Comparison of ENCODE assay signal across 8 cellular contexts in the genomic region with DNA sequence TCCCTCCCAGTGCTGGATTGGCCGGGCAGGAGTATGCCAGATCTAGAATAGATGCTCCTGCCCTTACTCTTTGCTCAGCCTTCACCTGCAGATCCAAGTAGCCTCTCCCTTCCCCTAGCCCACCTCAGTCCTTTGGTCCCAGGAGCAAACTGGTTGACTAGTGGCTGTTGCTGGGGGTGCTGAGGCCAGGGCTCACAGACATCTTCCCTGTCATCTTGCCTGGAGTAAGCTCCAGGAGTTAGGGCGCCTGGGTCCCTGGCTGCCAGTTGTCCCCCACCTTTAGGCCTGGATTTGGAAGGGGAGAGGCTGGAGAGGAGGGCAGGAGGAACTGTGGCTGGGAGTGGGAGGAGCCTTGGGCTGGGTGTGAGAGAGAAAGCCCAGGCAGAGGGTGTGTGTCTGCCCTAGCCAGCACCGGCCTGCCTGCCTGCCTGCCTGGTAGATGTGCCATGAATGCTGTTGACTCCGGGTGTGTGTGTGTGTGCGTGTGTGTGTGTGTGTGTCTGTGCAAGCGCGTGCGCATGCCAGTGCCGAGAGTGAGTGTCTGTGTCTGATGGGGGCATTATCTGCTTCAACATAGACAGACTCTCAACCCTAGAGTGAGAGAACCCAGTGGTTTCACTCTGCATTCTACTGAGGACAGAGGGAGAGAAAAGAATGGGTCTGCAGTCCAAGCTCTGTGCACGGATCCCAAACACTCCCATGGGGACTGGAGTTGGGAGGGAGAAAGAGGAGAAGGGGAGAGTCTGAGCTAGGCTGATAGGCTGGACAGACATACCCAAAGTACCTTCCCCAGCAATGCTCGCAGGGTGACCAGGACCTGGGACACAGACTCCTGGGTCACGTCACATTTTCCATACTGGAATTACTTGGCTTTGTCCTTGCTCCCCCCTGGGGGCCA. TPM values are rescaled to one million over a fixed set of nuclear protein-coding genes. Genes with fewer than 3 reads are reported as not detected.
A peak's percentile ranks its signal among the peaks of the same experiment; 100 is the strongest.
DNase-seq lines count a peak whose midpoint lies in the region; ATAC-seq, FAIRE-seq and TF ChIP-seq lines count a peak whose summit lies in the region.

No MANE protein-coding gene starts in this region.

- H3K27ac Mint-ChIP-seq in activated T-cell treated with anti-CD3 and anti-CD28 coated beads, Interleukin-2, amount 50 U/mL, for 24 hours: peak overlapping the region; percentile 90
- peak overlapping the region; percentile 77 for H3K27ac Mint-ChIP-seq in stimulated activated naive CD8-positive, alpha-beta T cell treated with anti-CD3 and anti-CD28 coated beads, Interleukin-15, amount 100 ng/mL, for 72 hours

- H3K4me1 Mint-ChIP-seq in activated T-cell treated with anti-CD3 and anti-CD28 coated beads, Interleukin-2, amount 50 U/mL, for 24 hours (ENCODE audit: low read depth): peaks cover 82% of the 10 kb centered on the region
- H3K4me1 Mint-ChIP-seq in stimulated activated naive CD8-positive, alpha-beta T cell treated with anti-CD3 and anti-CD28 coated beads, Interleukin-15, amount 100 ng/mL, for 72 hours: peaks cover 86% of the 10 kb centered on the region

- in situ Hi-C loops in brain microvascular endothelial cell (cut with HindIII; ENCODE audit: low pct_ligation_motif_present, low sequenced_read_pairs): no loop called here

- H3K9me3 Mint-ChIP-seq in activated T-cell treated with anti-CD3 and anti-CD28 coated beads, Interleukin-2, amount 50 U/mL, for 24 hours: no peaks in the 10 kb centered on the region
- H3K9me3 Mint-ChIP-seq in stimulated activated naive CD8-positive, alpha-beta T cell treated with anti-CD3 and anti-CD28 coated beads, Interleukin-15, amount 100 ng/mL, for 72 hours: no peaks in the 10 kb centered on the region

- no peaks in the 10 kb centered on the region for H3K36me3 ChIP-seq in brain microvascular endothelial cell (replicated peaks)
- H3K36me3 ChIP-seq in kidney (ENCODE audit: control insufficient read depth in 1 of 2, insufficient read depth in 2 of 2, low read length in 2 of 2): no peaks in the 10 kb centered on the region

- H3K36me3 Mint-ChIP-seq in activated T-cell treated with anti-CD3 and anti-CD28 coated beads, Interleukin-2, amount 50 U/mL, for 24 hours (ENCODE audit: low read depth): no peaks in the 10 kb centered on the region

- peaks cover 7 to 24% of the 10 kb centered on the region in 2 donors for H3K4me1 ChIP-seq in kidney (ENCODE audit: control insufficient read depth in 1 of 2, insufficient read depth in 1 of 2, low read depth in 1 of 2, low read length in 2 of 2)

- peak overlapping the region in 1 of 2 donors; percentile 44 for H3K9ac ChIP-seq in kidney (ENCODE audit: low read length in 2 of 2)

- H3K4me3 ChIP-seq in brain microvascular endothelial cell (ENCODE audit: low read depth, low read length): peak overlapping the region; percentile 60
- H3K4me3 ChIP-seq in kidney (ENCODE audit: low read length in 2 of 2): peak overlapping the region; percentile 53 to 64

- H3K9me3 ChIP-seq in kidney (ENCODE audit: control insufficient read depth in 1 of 2, low read length in 2 of 2): no peaks in the 10 kb centered on the region

- FAIRE-seq in kidney (lab: Jason Lieb, UNC): no peak

- peak; percentile 51 for ATAC-seq in stimulated activated naive CD8-positive, alpha-beta T cell treated with anti-CD3 and anti-CD28 coated beads, Interleukin-15, amount 100 ng/mL, for 72 hours
- no peak for ATAC-seq in GM18502 (IDR thresholded peaks at IDR 0.05; ENCODE audit: poor library complexity, unreplicated experiment)

- peak overlapping the region; percentile 80 for H3K4me3 Mint-ChIP-seq in activated T-cell treated with anti-CD3 and anti-CD28 coated beads, Interleukin-2, amount 50 U/mL, for 24 hours
- H3K4me3 Mint-ChIP-seq in stimulated activated naive CD8-positive, alpha-beta T cell treated with anti-CD3 and anti-CD28 coated beads, Interleukin-15, amount 100 ng/mL, for 72 hours: peak overlapping the region; percentile 93

- H3K27me3 Mint-ChIP-seq in activated T-cell treated with anti-CD3 and anti-CD28 coated beads, Interleukin-2, amount 50 U/mL, for 24 hours: no peaks in the 10 kb centered on the region
- H3K27me3 Mint-ChIP-seq in stimulated activated naive CD8-positive, alpha-beta T cell treated with anti-CD3 and anti-CD28 coated beads, Interleukin-15, amount 100 ng/mL, for 72 hours: no peaks in the 10 kb centered on the region

- no peaks in the 10 kb centered on the region for H3K27me3 ChIP-seq in brain microvascular endothelial cell (replicated peaks)

- intact Hi-C loops in kidney (cut with DNase I): no loop called here

- H3K27ac ChIP-seq in brain microvascular endothelial cell: no peak overlapping the region
- H3K27ac ChIP-seq in kidney (ENCODE audit: low read depth in 2 of 2, low read length in 2 of 2): peak overlapping the region; percentile 64 to 69

- TF ChIP-seq CTCF in brain microvascular endothelial cell (IDR thresholded peaks at IDR 0.05; ENCODE audit: low read depth, low read length, missing control alignments): no peak
- TF ChIP-seq CTCF in kidney (IDR thresholded peaks at IDR 0.05; ENCODE audit: borderline replicate concordance, extremely low read depth, insufficient read depth): no peak

- no peak for DNase-seq in activated T-cell treated with anti-CD3 and anti-CD28 coated beads, Interleukin-2, amount 50 U/mL, for 24 hours
- DNase-seq in activated T-cell treated with anti-CD3 and anti-CD28 coated beads for 4 hours (no peak), OCI-M1 (lab: John Stamatoyannopoulos, UW) (peak; percentile 49), brain microvascular endothelial cell (no peak), kidney (peak; percentile 88), putamen (ENCODE audit: low spot score) (no peak)
- DNase-seq in stimulated activated naive CD8-positive, alpha-beta T cell treated with anti-CD3 and anti-CD28 coated beads, Interleukin-15, amount 100 ng/mL, for 72 hours: no peak

RNA-seq across cellular contexts. Expression of gene RARG, which starts 0.9 kb away (rescaled TPM):
- 34.1 TPM for total RNA-seq in kidney
- polyA plus RNA-seq in kidney (ENCODE audit: insufficient read depth, low read depth, low replicate concordance): 13.2 TPM

RNA-seq across cellular contexts. Expression of gene ITGB7, which starts 25.8 kb away (rescaled TPM):
- total RNA-seq in kidney: 14.5 TPM
- polyA plus RNA-seq in kidney (ENCODE audit: insufficient read depth, low read depth, low replicate concordance): 11.0 TPM

RNA-seq across cellular contexts. Expression of gene ESPL1, which starts 35.2 kb away (rescaled TPM):
- total RNA-seq in kidney: 1.5 TPM
- polyA plus RNA-seq in kidney (ENCODE audit: insufficient read depth, low read depth, low replicate concordance): 2.9 TPM

RNA-seq across cellular contexts. Expression of gene CSAD, which starts 52.2 kb away (rescaled TPM):
- 39.1 TPM for total RNA-seq in kidney
- 24.0 TPM for polyA plus RNA-seq in kidney (ENCODE audit: insufficient read depth, low read depth, low replicate concordance)

RNA-seq across cellular contexts. Expression of gene ZNF740, which starts 52.4 kb away (rescaled TPM):
- total RNA-seq in kidney: 58.3 TPM
- 11.1 TPM for polyA plus RNA-seq in kidney (ENCODE audit: insufficient read depth, low read depth, low replicate concordance)

Comparison
In these comparisons a context has a peak if more than half of its experiments do, and no peak if none do; other contexts are left out.
1. DNase-seq: peak in OCI-M1 (single experiment) and kidney (single experiment); none in activated T-cell treated with anti-CD3 and anti-CD28 coated beads, Interleukin-2, amount 50 U/mL, for 24 hours (single experiment), activated T-cell treated with anti-CD3 and anti-CD28 coated beads for 4 hours (single experiment), brain microvascular endothelial cell (single experiment), stimulated activated naive CD8-positive, alpha-beta T cell treated with anti-CD3 and anti-CD28 coated beads, Interleukin-15, amount 100 ng/mL, for 72 hours (0 of 2) and putamen (single experiment).